Comparison of ENCODE assay signal across 10 cellular contexts in the genomic region with DNA sequence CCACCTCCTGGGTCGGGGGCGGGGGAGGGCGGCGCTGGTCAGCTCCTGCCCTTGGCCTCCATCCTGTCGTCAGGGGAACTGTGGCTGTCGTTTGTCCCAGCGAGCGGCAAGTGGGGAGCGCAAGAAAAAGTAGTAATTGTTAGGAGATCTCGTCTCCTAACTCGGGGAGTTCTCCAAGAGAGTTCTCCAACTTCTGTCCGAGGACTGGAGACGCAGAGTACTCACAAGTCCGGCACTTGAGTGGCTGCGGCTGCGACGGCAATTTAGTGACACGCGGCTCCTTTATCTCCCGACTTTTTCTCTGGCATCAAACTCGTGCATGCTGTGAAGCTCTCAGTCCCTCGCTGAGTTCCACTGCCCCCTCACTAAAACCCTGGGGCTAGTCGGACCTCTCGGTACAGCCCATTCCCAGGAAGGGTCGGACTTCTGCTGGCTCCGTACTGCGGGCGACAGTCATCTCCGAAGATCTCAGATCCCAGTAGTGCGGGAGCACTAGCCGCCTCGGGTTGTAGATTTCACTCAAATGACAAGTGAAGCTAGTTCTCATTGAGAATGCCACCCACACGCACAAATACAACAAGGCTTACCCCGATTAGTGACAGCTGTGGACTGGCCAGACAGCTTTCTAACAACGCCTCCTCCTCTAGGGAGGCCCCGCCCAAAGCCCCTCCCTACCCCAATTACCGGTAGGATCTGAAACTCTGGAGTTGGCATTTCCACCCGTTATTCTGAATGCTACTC. TPM values are rescaled to one million over a fixed set of nuclear protein-coding genes. Genes with fewer than 3 reads are reported as not detected.
DNase-seq lines count a peak whose midpoint lies in the region; ATAC-seq, FAIRE-seq and TF ChIP-seq lines count a peak whose summit lies in the region.
"Had no signal": no experiment of that assay in that cellular context is flagged by ENCODE, and none has a peak within 500 bp of the region (broad histone marks: within the 10 kb centered on the region; RNA-seq: fewer than 3 reads in every experiment).

Gene PGR (minus strand): TSS at position 611 of the 741 bp plus-strand sequence. CDS start 743 bp downstream, outside the sequence.

- peaks cover 94% of the 10 kb centered on the region for H3K27me3 Mint-ChIP-seq in nephron progenitor cell (ENCODE audit: low read depth, poor library complexity)

- TF ChIP-seq POLR2A in A549 (IDR thresholded peaks at IDR 0.05; ENCODE audit: low read length), result no peak

- no peak for DNase-seq in A549 (ENCODE audit: low read depth in 1 of 2, low spot score in 1 of 2)
- peak; percentile 45 for DNase-seq in NCI-H1048 (lab: John Stamatoyannopoulos, UW)
- DNase-seq in fibroblast of mammary gland (ENCODE audit: low read depth), result peak; percentile 20
- peak; percentile 42 for DNase-seq in nephron progenitor cell
- no peak for DNase-seq in NCI-H2227 (lab: John Stamatoyannopoulos, UW; ENCODE audit: unreplicated experiment)
- DNase-seq in amniotic stem cell (lab: John Stamatoyannopoulos, UW), result no peak
- DNase-seq: activated CD4-positive, alpha-beta T cell treated with anti-CD3 and anti-CD28 coated beads, Interleukin-2, amount 10 ng/mL, durations not matched to agents 24 days and 14 days; CD4-positive, CD25-positive, alpha-beta regulatory T cell had no signal

- no peak within 1 kb of the TSS for H3K27ac Mint-ChIP-seq in nephron progenitor cell
- H3K27ac Mint-ChIP-seq: activated CD4-positive, alpha-beta T cell treated with anti-CD3 and anti-CD28 coated beads, Interleukin-2, amount 10 ng/mL, durations not matched to agents 24 days and 14 days; CD4-positive, CD25-positive, alpha-beta regulatory T cell had no signal

- no peak for ATAC-seq in A549
- ATAC-seq in HG02571 (IDR thresholded peaks at IDR 0.05; ENCODE audit: unreplicated experiment), result no peak
- no peak for ATAC-seq in HG03196 (IDR thresholded peaks at IDR 0.05; ENCODE audit: unreplicated experiment)

- no peak for TF ChIP-seq RAD21 in A549 (conservative IDR thresholded peaks at IDR 0.05 in 1 of 2, IDR thresholded peaks at IDR 0.05 in 1 of 2)

- FAIRE-seq in A549 (lab: Jason Lieb, UNC), result no peak

- peak within 1 kb of the TSS; percentile 88 for H3K4me2 ChIP-seq in A549

- peaks cover 9% of the 10 kb centered on the region for H3K4me1 Mint-ChIP-seq in nephron progenitor cell
- H3K4me1 Mint-ChIP-seq: activated CD4-positive, alpha-beta T cell treated with anti-CD3 and anti-CD28 coated beads, Interleukin-2, amount 10 ng/mL, durations not matched to agents 24 days and 14 days had no signal

- 0 out of 3 replicates have a peak, but pooled peaks cover 6% of the 10 kb centered on the region for H3K4me1 ChIP-seq in A549

- H3K4me3 ChIP-seq in A549, result peak within 1 kb of the TSS; percentile 18; the same call in 1 of the 3 replicates
- peak within 1 kb of the TSS; percentile 36 for H3K4me3 ChIP-seq in fibroblast of mammary gland (ENCODE audit: control insufficient read depth, low read depth, low read length)

- peak within 1 kb of the TSS; percentile 77 for H3K4me3 Mint-ChIP-seq in nephron progenitor cell
- H3K4me3 Mint-ChIP-seq: activated CD4-positive, alpha-beta T cell treated with anti-CD3 and anti-CD28 coated beads, Interleukin-2, amount 10 ng/mL, durations not matched to agents 24 days and 14 days; CD4-positive, CD25-positive, alpha-beta regulatory T cell had no signal

- no peak for TF ChIP-seq EP300 in A549 (IDR thresholded peaks at IDR 0.05)

- no peak within 1 kb of the TSS for H3K27ac ChIP-seq in A549

- no peaks in the 10 kb centered on the region for H3K9me3 Mint-ChIP-seq in nephron progenitor cell
- H3K9me3 Mint-ChIP-seq: activated CD4-positive, alpha-beta T cell treated with anti-CD3 and anti-CD28 coated beads, Interleukin-2, amount 10 ng/mL, durations not matched to agents 24 days and 14 days had no signal

- H3K36me3 Mint-ChIP-seq in nephron progenitor cell (ENCODE audit: low read depth), result no peaks in the 10 kb centered on the region
- H3K36me3 Mint-ChIP-seq: CD4-positive, CD25-positive, alpha-beta regulatory T cell had no signal

- CTCF ChIA-PET in A549 (lab: Yijun Ruan, JAX), result no interaction called here

- POLR2A ChIA-PET in A549 (lab: Yijun Ruan, JAX), result no interaction called here

- WGBS in A549 (ENCODE audit: missing lambda C conversion rate), result 11% methylated on average over 17 of the region's 38 CpGs

- H3K9me3 ChIP-seq in A549, result no peaks in the 10 kb centered on the region; the same call in 2 of the 3 replicates

- TF ChIP-seq CTCF in A549 (IDR thresholded peaks at IDR 0.05) (no peak), fibroblast of mammary gland (conservative IDR thresholded peaks at IDR 0.05; ENCODE audit: control insufficient read depth, insufficient read depth, low read depth, low read length) (no peak), nephron progenitor cell (IDR thresholded peaks at IDR 0.05) (no peak)

TF ChIP-seq in A549, 52 proteins besides CTCF, POLR2A, EP300 and RAD21:
- TF ChIP-seq RARB (CRISPR knock-in tag; IDR thresholded peaks at IDR 0.05) (no peak), HDAC2 (IDR thresholded peaks at IDR 0.05) (no peak), SMC3 (IDR thresholded peaks at IDR 0.05) (no peak), ZFP36 (IDR thresholded peaks at IDR 0.05; ENCODE audit: borderline replicate concordance, partially characterized antibody) (no peak), PHF8 (IDR thresholded peaks at IDR 0.05; ENCODE audit: borderline replicate concordance, low read depth) (no peak), BHLHE40 (IDR thresholded peaks at IDR 0.05; ENCODE audit: low read depth, low read length) (no peak), FOSB (CRISPR knock-in tag; IDR thresholded peaks at IDR 0.05) (no peak), ZSCAN20 (CRISPR knock-in tag; IDR thresholded peaks at IDR 0.05) (no peak), EHMT2 (IDR thresholded peaks at IDR 0.05; ENCODE audit: low read depth) (no peak), JUN (IDR thresholded peaks at IDR 0.05) (no peak), USF2 (IDR thresholded peaks at IDR 0.05) (no peak), NPAS2 (CRISPR knock-in tag; IDR thresholded peaks at IDR 0.05; ENCODE audit: borderline replicate concordance) (no peak), TFCP2L1 (CRISPR knock-in tag; IDR thresholded peaks at IDR 0.05) (no peak), JUNB (IDR thresholded peaks at IDR 0.05) (no peak)
- TF ChIP-seq, protein P1, sequence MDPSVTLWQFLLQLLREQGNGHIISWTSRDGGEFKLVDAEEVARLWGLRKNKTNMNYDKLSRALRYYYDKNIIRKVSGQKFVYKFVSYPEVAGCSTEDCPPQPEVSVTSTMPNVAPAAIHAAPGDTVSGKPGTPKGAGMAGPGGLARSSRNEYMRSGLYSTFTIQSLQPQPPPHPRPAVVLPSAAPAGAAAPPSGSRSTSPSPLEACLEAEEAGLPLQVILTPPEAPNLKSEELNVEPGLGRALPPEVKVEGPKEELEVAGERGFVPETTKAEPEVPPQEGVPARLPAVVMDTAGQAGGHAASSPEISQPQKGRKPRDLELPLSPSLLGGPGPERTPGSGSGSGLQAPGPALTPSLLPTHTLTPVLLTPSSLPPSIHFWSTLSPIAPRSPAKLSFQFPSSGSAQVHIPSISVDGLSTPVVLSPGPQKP (IDR thresholded peaks at IDR 0.05; ENCODE audit: low read depth, low read length), result no peak
TF ChIP-seq in A549: peak in this region for 0.

RNA-seq across cellular contexts. Expression of gene PGR, which starts in this region (rescaled TPM):
- not detected in 2 replicates for polyA plus RNA-seq in A549 (2011; rRNA removed)
- not detected in 2 replicates for polyA plus RNA-seq in A549 (2012; cell fraction: cytosol; rRNA removed)
- polyA plus RNA-seq in A549 (2012; cell fraction: nucleus; rRNA removed), result not detected in 2 replicates
- polyA plus RNA-seq in A549 (2017; fragmentation: RNase III; extraction: RNeasy Plus Mini Kit Qiagen cat#74134 plus additional on column Dnase treatment), result not detected in 3 replicates
- polyA minus RNA-seq in A549 (2011; rRNA and poly(A)+ RNA removed), result not detected in 2 replicates
- polyA plus RNA-seq: CD4-positive, CD25-positive, alpha-beta regulatory T cell had no signal

Comparison
In these comparisons a context has a peak if more than half of its experiments do, and no peak if none do; other contexts are left out.
1. DNase-seq: peak in NCI-H1048 (single experiment), fibroblast of mammary gland (single experiment) and nephron progenitor cell (single experiment); none in A549 (0 of 2), NCI-H2227 (single experiment) and amniotic stem cell (single experiment).